8 cellular contexts compared by ENCODE assay signal in the genomic region with DNA sequence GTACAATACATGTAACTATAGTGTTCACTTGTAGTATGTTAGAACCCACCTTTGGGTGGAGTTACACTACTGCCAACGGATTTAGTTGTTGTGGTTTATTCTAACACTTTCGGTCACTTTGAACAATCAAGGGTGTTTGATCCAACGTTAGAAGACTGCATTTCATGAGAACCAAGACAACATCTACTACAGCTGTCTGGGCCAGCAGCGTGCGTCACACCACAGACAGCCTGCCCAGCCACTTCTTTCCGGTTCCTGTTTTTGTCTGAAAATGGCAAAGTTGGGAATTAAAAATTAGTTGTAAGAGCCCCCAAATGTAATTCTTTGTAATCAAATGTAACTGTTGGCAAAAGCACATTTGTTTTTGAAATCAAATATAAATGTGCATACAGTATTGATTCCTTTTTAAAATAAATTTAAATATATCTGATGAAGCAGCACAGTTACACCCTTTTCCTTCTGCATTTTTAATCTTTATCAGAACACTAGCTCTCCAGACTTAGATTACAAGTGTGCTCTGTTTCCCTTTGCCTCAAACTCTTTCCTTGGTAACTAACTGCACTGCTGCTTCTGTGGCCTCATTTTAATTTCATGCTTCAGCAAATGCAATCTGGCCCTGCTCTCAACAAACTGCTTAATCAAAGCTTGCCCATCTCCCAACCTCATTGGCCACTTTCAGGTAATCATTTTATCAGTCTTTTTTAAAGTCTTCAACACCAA.
DNase-seq lines count a peak whose midpoint lies in the region; ATAC-seq and TF ChIP-seq lines count a peak whose summit lies in the region.

No MANE protein-coding gene starts in this region.

- peak; percentile 86 for DNase-seq in DND-41
- DNase-seq in NCI-H2171 treated with DMSO at 0.1 percent for 48 hours (lab: John Stamatoyannopoulos, UW) = peak; percentile 77
- peak; percentile 58 to 96 for DNase-seq in lung microvascular endothelial cell (ENCODE audit: low read depth in 2 of 2)
- DNase-seq in middle frontal gyrus (ENCODE audit: extremely low spot score, low spot score) = no peak
- no peak for DNase-seq in NCI-H226

- H3K27ac ChIP-seq in DND-41 (ENCODE audit: low read length) = peak overlapping the region; percentile 91

- peak overlapping the region; percentile 53 for H2AFZ ChIP-seq in DND-41 (ENCODE audit: low read depth, low read length)

- H3K36me3 Mint-ChIP-seq in activated T-helper 17 cell treated with anti-CD3 and anti-CD28 coated beads, Interleukin-2, amount 50 U/mL, for 72 hours (ENCODE audit: low read depth) = no peaks in the 10 kb centered on the region
- no peaks in the 10 kb centered on the region for H3K36me3 Mint-ChIP-seq in stimulated activated memory B cell treated with anti-CD40 and anti-IgM and Interleukin-4, amounts not matched to agents 10 μg/mL and 1 μg/mL and 100 μg/mL, for 72 hours

- peak overlapping the region; percentile 55 for H3K4me2 ChIP-seq in DND-41 (ENCODE audit: insufficient read depth, low read length)

- no peaks in the 10 kb centered on the region for H4K20me1 ChIP-seq in DND-41 (ENCODE audit: insufficient read depth, low read length)

- TF ChIP-seq CTCF in DND-41 (IDR thresholded peaks at IDR 0.05; ENCODE audit: borderline replicate concordance, extremely low read depth, low read length, poor library complexity, severe bottlenecking) = peak; percentile 34

- ATAC-seq in DND-41 (ENCODE audit: insufficient read depth, low read depth) (peak; percentile 99), GM21723 (IDR thresholded peaks at IDR 0.05; ENCODE audit: unreplicated experiment) (peak; percentile 94)
- peak; percentile 95 for ATAC-seq in activated T-helper 17 cell treated with anti-CD3 and anti-CD28 coated beads, Interleukin-2, amount 50 U/mL, for 72 hours (replicated peaks)
- ATAC-seq in stimulated activated memory B cell treated with anti-CD40 and anti-IgM and Interleukin-4, amounts not matched to agents 10 μg/mL and 1 μg/mL and 100 μg/mL, for 72 hours = peak; percentile 100

- H3K36me3 ChIP-seq in DND-41 (ENCODE audit: insufficient read depth, low read length) = no peaks in the 10 kb centered on the region

- H3K9me3 Mint-ChIP-seq in activated T-helper 17 cell treated with anti-CD3 and anti-CD28 coated beads, Interleukin-2, amount 50 U/mL, for 72 hours = peaks cover 7% of the 10 kb centered on the region
- H3K9me3 Mint-ChIP-seq in stimulated activated memory B cell treated with anti-CD40 and anti-IgM and Interleukin-4, amounts not matched to agents 10 μg/mL and 1 μg/mL and 100 μg/mL, for 72 hours = peaks cover 3% of the 10 kb centered on the region

- peak overlapping the region; percentile 89 for H3K27ac Mint-ChIP-seq in activated T-helper 17 cell treated with anti-CD3 and anti-CD28 coated beads, Interleukin-2, amount 50 U/mL, for 72 hours
- H3K27ac Mint-ChIP-seq in stimulated activated memory B cell treated with anti-CD40 and anti-IgM and Interleukin-4, amounts not matched to agents 10 μg/mL and 1 μg/mL and 100 μg/mL, for 72 hours = peak overlapping the region; percentile 90

- no peaks in the 10 kb centered on the region for H3K27me3 Mint-ChIP-seq in activated T-helper 17 cell treated with anti-CD3 and anti-CD28 coated beads, Interleukin-2, amount 50 U/mL, for 72 hours
- H3K27me3 Mint-ChIP-seq in stimulated activated memory B cell treated with anti-CD40 and anti-IgM and Interleukin-4, amounts not matched to agents 10 μg/mL and 1 μg/mL and 100 μg/mL, for 72 hours = no peaks in the 10 kb centered on the region

- no peaks in the 10 kb centered on the region for H3K79me2 ChIP-seq in DND-41 (ENCODE audit: insufficient read depth, low read length)

- peak overlapping the region; percentile 62 for H3K4me3 Mint-ChIP-seq in activated T-helper 17 cell treated with anti-CD3 and anti-CD28 coated beads, Interleukin-2, amount 50 U/mL, for 72 hours
- H3K4me3 Mint-ChIP-seq in stimulated activated memory B cell treated with anti-CD40 and anti-IgM and Interleukin-4, amounts not matched to agents 10 μg/mL and 1 μg/mL and 100 μg/mL, for 72 hours = peak overlapping the region; percentile 43

- peak overlapping the region; percentile 44 for H3K9ac ChIP-seq in DND-41 (ENCODE audit: low read depth, low read length)

- H3K4me1 ChIP-seq in DND-41 (ENCODE audit: insufficient read depth, low read length) = peaks cover 25% of the 10 kb centered on the region

- H3K27me3 ChIP-seq in DND-41 (ENCODE audit: insufficient read depth, low read length, poor library complexity) = no peaks in the 10 kb centered on the region

- H3K9me3 ChIP-seq in DND-41 (ENCODE audit: insufficient read depth, low read length, severe bottlenecking) = no peaks in the 10 kb centered on the region

- peak overlapping the region in 1 of 2 experiments; percentile 20; a peak in 2 of 4 replicates for H3K4me3 ChIP-seq in DND-41 (ENCODE audit: low read depth in 1 of 2, low read length in 2 of 2)

- H3K4me1 Mint-ChIP-seq in activated T-helper 17 cell treated with anti-CD3 and anti-CD28 coated beads, Interleukin-2, amount 50 U/mL, for 72 hours = peaks cover 30% of the 10 kb centered on the region
- H3K4me1 Mint-ChIP-seq in stimulated activated memory B cell treated with anti-CD40 and anti-IgM and Interleukin-4, amounts not matched to agents 10 μg/mL and 1 μg/mL and 100 μg/mL, for 72 hours = peaks cover 37% of the 10 kb centered on the region

Comparison
In these comparisons a context has a peak if more than half of its experiments do, and no peak if none do; other contexts are left out.
1. DNase-seq: peak in DND-41 (single experiment), NCI-H2171 treated with DMSO at 0.1 percent for 48 hours (single experiment) and lung microvascular endothelial cell (2 of 2); none in middle frontal gyrus (single experiment) and NCI-H226 (single experiment).
2. Peak in every context shown above with its lines, with median percentiles within 50 percentile points of each other: ATAC-seq.